In the genomic region with DNA sequence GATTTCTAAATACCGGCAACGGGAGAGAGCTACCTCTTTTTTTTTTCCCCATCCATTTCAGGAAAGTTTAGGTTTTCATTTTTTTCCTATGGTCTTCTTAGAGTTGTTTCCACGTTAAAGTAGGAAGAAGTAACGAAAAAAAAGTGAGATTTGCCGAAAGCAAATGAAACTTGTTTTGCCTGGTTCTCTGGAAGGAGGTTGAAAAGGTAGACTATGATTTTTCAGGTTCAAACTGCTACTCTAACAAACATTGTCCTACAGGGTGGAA, we compare ENCODE assay signal across 8 cellular contexts. TPM values are rescaled to one million over a fixed set of nuclear protein-coding genes. Genes with fewer than 3 reads are reported as not detected.
DNase-seq lines count a peak whose midpoint lies in the region; ATAC-seq and TF ChIP-seq lines count a peak whose summit lies in the region.

No MANE protein-coding gene starts in this region.

- no peak for ATAC-seq in DND-41 (ENCODE audit: insufficient read depth, low read depth)
- ATAC-seq in psoas muscle, result no peak
- no peak for ATAC-seq in GM18870 (IDR thresholded peaks at IDR 0.05; ENCODE audit: unreplicated experiment)

- H3K9me3 ChIP-seq in DND-41 (ENCODE audit: insufficient read depth, low read length, severe bottlenecking) (no peaks in the 10 kb centered on the region), SJSA1 (replicated peaks) (no peaks in the 10 kb centered on the region), esophagus muscularis mucosa (no peaks in the 10 kb centered on the region), psoas muscle (no peaks in the 10 kb centered on the region)

- no peak for TF ChIP-seq POLR2A in esophagus muscularis mucosa (IDR thresholded peaks at IDR 0.05; ENCODE audit: low read depth)

- H3K4me2 ChIP-seq in DND-41 (ENCODE audit: insufficient read depth, low read length), result peak overlapping the region; percentile 78

- H3K36me3 ChIP-seq in DND-41 (ENCODE audit: insufficient read depth, low read length) (peaks cover 32% of the 10 kb centered on the region), SJSA1 (peaks cover 37% of the 10 kb centered on the region), esophagus muscularis mucosa (peaks cover 0 to 15% (median 4%) of the 10 kb centered on the region in 4 donors), psoas muscle (ENCODE audit: insufficient read depth in 1 of 2, low read depth in 1 of 2) (peaks cover 0 to 21% of the 10 kb centered on the region in 2 donors)

- H4K20me1 ChIP-seq in DND-41 (ENCODE audit: insufficient read depth, low read length), result peaks cover 12% of the 10 kb centered on the region; the same call in 1 of the 2 replicates

- peaks cover 48% of the 10 kb centered on the region for H3K4me1 ChIP-seq in DND-41 (ENCODE audit: insufficient read depth, low read length)
- H3K4me1 ChIP-seq in SJSA1 (replicated peaks), result peaks cover 23% of the 10 kb centered on the region
- peaks cover 22 to 32% (median 31%) of the 10 kb centered on the region in 4 donors for H3K4me1 ChIP-seq in esophagus muscularis mucosa
- peaks cover 27% of the 10 kb centered on the region for H3K4me1 ChIP-seq in psoas muscle

- H3K79me2 ChIP-seq in DND-41 (ENCODE audit: insufficient read depth, low read length), result peaks cover 55% of the 10 kb centered on the region

- peak overlapping the region; percentile 18; the same call in 1 of the 2 replicates for H2AFZ ChIP-seq in DND-41 (ENCODE audit: low read depth, low read length)

- WGBS in esophagus muscularis mucosa, result 30% methylated on average over 5 of the region's 5 CpGs
- 12 to 27% (median 24%) methylated on average over 5 of the region's 5 CpGs for WGBS in psoas muscle, 3 donors

- DNase-seq in DND-41 (no peak), SJSA1 (ENCODE audit: low read depth in 1 of 2, low spot score in 2 of 2) (no peak), esophagus muscularis mucosa (ENCODE audit: extremely low spot score) (no peak), psoas muscle (no peak), NCI-H345 (lab: John Stamatoyannopoulos, UW) (no peak), NCI-H1436 treated with DMSO at 0.1 percent for 48 hours (lab: John Stamatoyannopoulos, UW) (no peak), NCI-H2107 (lab: John Stamatoyannopoulos, UW) (no peak)

- H3K27ac ChIP-seq in DND-41 (ENCODE audit: low read length) (peak overlapping the region; percentile 98), SJSA1 (peak overlapping the region; percentile 62), esophagus muscularis mucosa (replicated peaks in 1 of 4) (peak overlapping the region; percentile 89 to 100 (median 92)), psoas muscle (peak overlapping the region; percentile 90)

- H3K4me3 ChIP-seq in DND-41 (ENCODE audit: low read depth in 1 of 2, low read length in 2 of 2) (peak overlapping the region; percentile 24 to 66; a peak in 3 of 4 replicates), SJSA1 (peak overlapping the region; percentile 22), esophagus muscularis mucosa (peak overlapping the region; percentile 45 to 97 (median 50)), psoas muscle (peak overlapping the region; percentile 65)

- intact Hi-C loops in esophagus muscularis mucosa (cut with DNase I) (loop anchor here (5.0 kb wide), 1 partner anchor 49 kb away; no protein-coding TSS in a partner anchor), psoas muscle (cut with DNase I) (loop anchor here (1.0 to 5.0 kb wide), 3 partner anchors 49 to 69 kb away; no protein-coding TSS in a partner anchor)

- H3K9ac ChIP-seq in DND-41 (ENCODE audit: low read depth, low read length), result peak overlapping the region; percentile 85

- TF ChIP-seq CTCF in DND-41 (IDR thresholded peaks at IDR 0.05; ENCODE audit: borderline replicate concordance, extremely low read depth, low read length, poor library complexity, severe bottlenecking) (no peak), esophagus muscularis mucosa (IDR thresholded peaks at IDR 0.05) (no peak), psoas muscle (IDR thresholded peaks at IDR 0.05) (no peak)

- H3K27me3 ChIP-seq in DND-41 (ENCODE audit: insufficient read depth, low read length, poor library complexity) (no peaks in the 10 kb centered on the region), SJSA1 (replicated peaks) (no peaks in the 10 kb centered on the region), esophagus muscularis mucosa (no peaks in the 10 kb centered on the region), psoas muscle (ENCODE audit: insufficient read depth in 3 of 3, low read length in 2 of 3) (no peaks in the 10 kb centered on the region)

- TF ChIP-seq EP300 in esophagus muscularis mucosa (IDR thresholded peaks at IDR 0.05), result no peak

RNA-seq across cellular contexts. Expression of a gene that starts 18.6 kb away (rescaled TPM):
- 37.6 and 43.7 TPM in 2 replicates for total RNA-seq in SJSA1 (2014; rRNA removed; shearing (Covaris generic))
- 10 to 100 TPM; 54.3 to 86.0 (median 62.8) TPM for total RNA-seq in esophagus muscularis mucosa
- total RNA-seq in psoas muscle, result 10 to 100 TPM; 40.9 to 53.0 (median 49.4) TPM
- 10 to 100 TPM; 11.1 to 37.5 (median 12.9) TPM for polyA plus RNA-seq in psoas muscle
